11 cellular contexts compared by ENCODE assay signal in genomic region chr19:7224205-7224833, GRCh38.
A peak's percentile ranks its signal among the peaks of the same experiment; 100 is the strongest.
DNase-seq lines count a peak whose midpoint lies in the region; ATAC-seq and TF ChIP-seq lines count a peak whose summit lies in the region.
"Had no signal": no experiment of that assay in that cellular context is flagged by ENCODE, and none has a peak within 500 bp of the region (broad histone marks: within the 10 kb centered on the region; RNA-seq: fewer than 3 reads in every experiment).

No MANE protein-coding gene starts in this region.

- 37 to 61% (median 47%) methylated on average over 9 to 20 of the region's 20 CpGs for WGBS in adrenal gland, 4 donors

- H3K4me3 ChIP-seq in adrenal gland = no peak overlapping the region

- DNase-seq in AG20443 (ENCODE audit: low spot score) (peak; percentile 63), adrenal gland (peak; percentile 46 to 80 (median 63)), left cardiac atrium (no peak), posterior vena cava (ENCODE audit: low spot score) (peak; percentile 76), T1000 (lab: John Stamatoyannopoulos, UW) (no peak), NCI-H1694 treated with DMSO at 0.1 percent for 48 hours (lab: John Stamatoyannopoulos, UW) (no peak), NCI-H1048 (lab: John Stamatoyannopoulos, UW) (no peak)
- DNase-seq in activated naive CD4-positive, alpha-beta T cell treated with Interleukin-2 at 50 U/mL for 16 hours = no peak
- DNase-seq: activated effector memory CD4-positive, alpha-beta T cell treated with anti-CD3 and anti-CD28 coated beads, Interleukin-2, amount 50 U/mL, for 16 hours; AML-193; NCI-H82 had no signal

- H3K36me3 ChIP-seq in adrenal gland (replicated peaks in 1 of 2) = no peaks in the 10 kb centered on the region

- peaks cover 11 to 56% of the 10 kb centered on the region in 2 donors for H3K4me1 ChIP-seq in adrenal gland (replicated peaks in 1 of 2)

- peak in 1 of 2 donors; percentile 12 for TF ChIP-seq POLR2A in adrenal gland (IDR thresholded peaks at IDR 0.05)

- peak; percentile 64 to 83 for ATAC-seq in left cardiac atrium

- H3K27me3 ChIP-seq in adrenal gland = no peaks in the 10 kb centered on the region

- peak overlapping the region in 3 of 5 donors; percentile 33 to 60 (median 55) for H3K27ac ChIP-seq in adrenal gland

- intact Hi-C loops in adrenal gland (cut with DNase I) = no loop called here
- intact Hi-C loops in left cardiac atrium (cut with DNase I) = no loop called here
- intact Hi-C loops in posterior vena cava (cut with DNase I) = no loop called here

- no peaks in the 10 kb centered on the region for H3K9me3 ChIP-seq in adrenal gland (replicated peaks in 1 of 3)

- no peak for TF ChIP-seq CTCF in adrenal gland (IDR thresholded peaks at IDR 0.05)

Comparison
In these comparisons a context has a peak if more than half of its experiments do, and no peak if none do; other contexts are left out.
1. DNase-seq: peak in AG20443 (single experiment), adrenal gland (7 of 7) and posterior vena cava (single experiment); none in left cardiac atrium (single experiment), T1000 (single experiment), activated naive CD4-positive, alpha-beta T cell treated with Interleukin-2 at 50 U/mL for 16 hours (single experiment), NCI-H1694 treated with DMSO at 0.1 percent for 48 hours (single experiment) and NCI-H1048 (single experiment).